1 cellular context compared by ENCODE assay signal in the genomic region with DNA sequence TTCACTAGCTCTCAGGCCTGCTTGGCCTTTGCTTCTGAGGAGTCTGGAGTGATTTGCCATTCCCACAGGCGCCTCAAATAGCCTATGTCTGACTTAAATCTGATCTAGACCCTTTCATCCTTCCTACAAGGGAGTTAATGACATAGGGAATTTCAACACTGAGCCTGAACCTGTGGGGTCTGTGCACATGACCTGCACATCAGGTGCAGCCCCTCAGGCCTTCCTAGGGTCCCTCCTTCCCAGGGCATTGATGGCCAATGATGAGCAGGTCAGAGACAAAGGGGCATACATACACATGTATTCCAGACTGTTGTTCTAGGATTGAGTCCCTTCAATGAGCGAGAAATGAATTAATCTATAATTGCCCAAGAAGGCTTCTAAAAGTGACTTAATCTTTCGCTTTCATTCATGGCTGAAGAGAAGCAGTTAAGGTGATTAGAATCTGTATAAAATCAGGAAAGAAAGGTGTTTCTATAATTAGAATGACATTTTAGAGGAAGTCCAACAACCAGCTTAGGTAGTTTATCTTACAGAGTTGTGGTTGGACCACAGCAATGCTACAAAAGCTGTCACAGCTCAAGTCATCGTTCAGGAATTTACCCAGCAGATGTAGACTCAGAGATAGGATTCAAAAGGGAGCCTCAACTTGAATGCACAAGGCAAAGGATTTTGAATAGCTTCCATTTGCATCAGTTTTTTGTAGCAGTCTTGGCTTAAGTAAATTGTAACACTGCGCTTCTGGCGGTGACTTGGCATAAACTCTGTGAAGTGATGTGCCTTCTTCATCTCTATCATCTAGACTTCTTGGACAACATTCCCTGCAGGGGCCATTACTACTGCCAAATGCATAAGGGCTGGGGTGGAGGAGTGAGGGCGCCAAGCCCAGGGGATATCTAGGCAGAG.
TF ChIP-seq lines count a peak whose summit lies in the region.

No MANE protein-coding gene starts in this region.

TF ChIP-seq in K562, 482 proteins besides CTCF, POLR2A, EP300 and RAD21 (continued from another document and continues in another):
- TF ChIP-seq, protein P1, sequence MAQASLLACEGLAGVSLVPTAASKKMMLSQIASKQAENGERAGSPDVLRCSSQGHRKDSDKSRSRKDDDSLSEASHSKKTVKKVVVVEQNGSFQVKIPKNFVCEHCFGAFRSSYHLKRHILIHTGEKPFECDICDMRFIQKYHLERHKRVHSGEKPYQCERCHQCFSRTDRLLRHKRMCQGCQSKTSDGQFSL (CRISPR knock-in tag; IDR thresholded peaks at IDR 0.05) = no peak
- TF ChIP-seq, protein P1 (tag; IDR thresholded peaks at IDR 0.05) = no peak
- TF ChIP-seq ZNF263 (CRISPR knock-in tag; IDR thresholded peaks at IDR 0.05; ENCODE audit: borderline replicate concordance) (no peak), TCF7 (IDR thresholded peaks at IDR 0.05; ENCODE audit: borderline replicate concordance) (peak; percentile 52; the same call in 1 of the 2 replicates), ZFP30 (CRISPR knock-in tag; IDR thresholded peaks at IDR 0.05; ENCODE audit: borderline replicate concordance) (no peak), KAT7 (CRISPR knock-in tag; IDR thresholded peaks at IDR 0.05; ENCODE audit: borderline replicate concordance) (no peak), ZBED1 (IDR thresholded peaks at IDR 0.05) (peak; percentile 83; the same call in 1 of the 2 replicates), ZNF830 (CRISPR knock-in tag; IDR thresholded peaks at IDR 0.05) (0 out of 2 replicates have a peak, but pooled peaks have one; percentile 66), BMI1 (IDR thresholded peaks at IDR 0.05; ENCODE audit: low read length) (no peak), MAFF (IDR thresholded peaks at IDR 0.05; ENCODE audit: low read length) (peak; percentile 67; the same call in 1 of the 2 replicates), MEF2D (tag; conservative IDR thresholded peaks at IDR 0.05; ENCODE audit: low read depth) (peak; percentile 98), EP400 (IDR thresholded peaks at IDR 0.05) (peak; percentile 30), HDAC3 (IDR thresholded peaks at IDR 0.05; ENCODE audit: borderline replicate concordance, partially characterized antibody) (peak; percentile 86), GTF2E2 (tag; IDR thresholded peaks at IDR 0.05) (peak; percentile 30; the same call in 1 of the 2 replicates), DPF2 (IDR thresholded peaks at IDR 0.05) (peak; percentile 91), LCOR (CRISPR knock-in tag; IDR thresholded peaks at IDR 0.05) (peak; percentile 59; the same call in 1 of the 2 replicates), ZNF316 (IDR thresholded peaks at IDR 0.05) (peak; percentile 28; the same call in 1 of the 2 replicates)
- TF ChIP-seq, protein P2, sequence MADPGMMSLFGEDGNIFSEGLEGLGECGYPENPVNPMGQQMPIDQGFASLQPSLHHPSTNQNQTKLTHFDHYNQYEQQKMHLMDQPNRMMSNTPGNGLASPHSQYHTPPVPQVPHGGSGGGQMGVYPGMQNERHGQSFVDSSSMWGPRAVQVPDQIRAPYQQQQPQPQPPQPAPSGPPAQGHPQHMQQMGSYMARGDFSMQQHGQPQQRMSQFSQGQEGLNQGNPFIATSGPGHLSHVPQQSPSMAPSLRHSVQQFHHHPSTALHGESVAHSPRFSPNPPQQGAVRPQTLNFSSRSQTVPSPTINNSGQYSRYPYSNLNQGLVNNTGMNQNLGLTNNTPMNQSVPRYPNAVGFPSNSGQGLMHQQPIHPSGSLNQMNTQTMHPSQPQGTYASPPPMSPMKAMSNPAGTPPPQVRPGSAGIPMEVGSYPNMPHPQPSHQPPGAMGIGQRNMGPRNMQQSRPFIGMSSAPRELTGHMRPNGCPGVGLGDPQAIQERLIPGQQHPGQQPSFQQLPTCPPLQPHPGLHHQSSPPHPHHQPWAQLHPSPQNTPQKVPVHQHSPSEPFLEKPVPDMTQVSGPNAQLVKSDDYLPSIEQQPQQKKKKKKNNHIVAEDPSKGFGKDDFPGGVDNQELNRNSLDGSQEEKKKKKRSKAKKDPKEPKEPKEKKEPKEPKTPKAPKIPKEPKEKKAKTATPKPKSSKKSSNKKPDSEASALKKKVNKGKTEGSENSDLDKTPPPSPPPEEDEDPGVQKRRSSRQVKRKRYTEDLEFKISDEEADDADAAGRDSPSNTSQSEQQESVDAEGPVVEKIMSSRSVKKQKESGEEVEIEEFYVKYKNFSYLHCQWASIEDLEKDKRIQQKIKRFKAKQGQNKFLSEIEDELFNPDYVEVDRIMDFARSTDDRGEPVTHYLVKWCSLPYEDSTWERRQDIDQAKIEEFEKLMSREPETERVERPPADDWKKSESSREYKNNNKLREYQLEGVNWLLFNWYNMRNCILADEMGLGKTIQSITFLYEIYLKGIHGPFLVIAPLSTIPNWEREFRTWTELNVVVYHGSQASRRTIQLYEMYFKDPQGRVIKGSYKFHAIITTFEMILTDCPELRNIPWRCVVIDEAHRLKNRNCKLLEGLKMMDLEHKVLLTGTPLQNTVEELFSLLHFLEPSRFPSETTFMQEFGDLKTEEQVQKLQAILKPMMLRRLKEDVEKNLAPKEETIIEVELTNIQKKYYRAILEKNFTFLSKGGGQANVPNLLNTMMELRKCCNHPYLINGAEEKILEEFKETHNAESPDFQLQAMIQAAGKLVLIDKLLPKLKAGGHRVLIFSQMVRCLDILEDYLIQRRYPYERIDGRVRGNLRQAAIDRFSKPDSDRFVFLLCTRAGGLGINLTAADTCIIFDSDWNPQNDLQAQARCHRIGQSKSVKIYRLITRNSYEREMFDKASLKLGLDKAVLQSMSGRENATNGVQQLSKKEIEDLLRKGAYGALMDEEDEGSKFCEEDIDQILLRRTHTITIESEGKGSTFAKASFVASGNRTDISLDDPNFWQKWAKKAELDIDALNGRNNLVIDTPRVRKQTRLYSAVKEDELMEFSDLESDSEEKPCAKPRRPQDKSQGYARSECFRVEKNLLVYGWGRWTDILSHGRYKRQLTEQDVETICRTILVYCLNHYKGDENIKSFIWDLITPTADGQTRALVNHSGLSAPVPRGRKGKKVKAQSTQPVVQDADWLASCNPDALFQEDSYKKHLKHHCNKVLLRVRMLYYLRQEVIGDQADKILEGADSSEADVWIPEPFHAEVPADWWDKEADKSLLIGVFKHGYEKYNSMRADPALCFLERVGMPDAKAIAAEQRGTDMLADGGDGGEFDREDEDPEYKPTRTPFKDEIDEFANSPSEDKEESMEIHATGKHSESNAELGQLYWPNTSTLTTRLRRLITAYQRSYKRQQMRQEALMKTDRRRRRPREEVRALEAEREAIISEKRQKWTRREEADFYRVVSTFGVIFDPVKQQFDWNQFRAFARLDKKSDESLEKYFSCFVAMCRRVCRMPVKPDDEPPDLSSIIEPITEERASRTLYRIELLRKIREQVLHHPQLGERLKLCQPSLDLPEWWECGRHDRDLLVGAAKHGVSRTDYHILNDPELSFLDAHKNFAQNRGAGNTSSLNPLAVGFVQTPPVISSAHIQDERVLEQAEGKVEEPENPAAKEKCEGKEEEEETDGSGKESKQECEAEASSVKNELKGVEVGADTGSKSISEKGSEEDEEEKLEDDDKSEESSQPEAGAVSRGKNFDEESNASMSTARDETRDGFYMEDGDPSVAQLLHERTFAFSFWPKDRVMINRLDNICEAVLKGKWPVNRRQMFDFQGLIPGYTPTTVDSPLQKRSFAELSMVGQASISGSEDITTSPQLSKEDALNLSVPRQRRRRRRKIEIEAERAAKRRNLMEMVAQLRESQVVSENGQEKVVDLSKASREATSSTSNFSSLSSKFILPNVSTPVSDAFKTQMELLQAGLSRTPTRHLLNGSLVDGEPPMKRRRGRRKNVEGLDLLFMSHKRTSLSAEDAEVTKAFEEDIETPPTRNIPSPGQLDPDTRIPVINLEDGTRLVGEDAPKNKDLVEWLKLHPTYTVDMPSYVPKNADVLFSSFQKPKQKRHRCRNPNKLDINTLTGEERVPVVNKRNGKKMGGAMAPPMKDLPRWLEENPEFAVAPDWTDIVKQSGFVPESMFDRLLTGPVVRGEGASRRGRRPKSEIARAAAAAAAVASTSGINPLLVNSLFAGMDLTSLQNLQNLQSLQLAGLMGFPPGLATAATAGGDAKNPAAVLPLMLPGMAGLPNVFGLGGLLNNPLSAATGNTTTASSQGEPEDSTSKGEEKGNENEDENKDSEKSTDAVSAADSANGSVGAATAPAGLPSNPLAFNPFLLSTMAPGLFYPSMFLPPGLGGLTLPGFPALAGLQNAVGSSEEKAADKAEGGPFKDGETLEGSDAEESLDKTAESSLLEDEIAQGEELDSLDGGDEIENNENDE (IDR thresholded peaks at IDR 0.05; ENCODE audit: low read depth, low read length) = peak; percentile 36
- TF ChIP-seq, protein P3, sequence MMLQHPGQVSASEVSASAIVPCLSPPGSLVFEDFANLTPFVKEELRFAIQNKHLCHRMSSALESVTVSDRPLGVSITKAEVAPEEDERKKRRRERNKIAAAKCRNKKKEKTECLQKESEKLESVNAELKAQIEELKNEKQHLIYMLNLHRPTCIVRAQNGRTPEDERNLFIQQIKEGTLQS (IDR thresholded peaks at IDR 0.05) = peak; percentile 92
- TF ChIP-seq, protein P3 (CRISPR knock-in tag; conservative IDR thresholded peaks at IDR 0.05) = peak; percentile 72; the same call in 1 of the 2 replicates
- TF ChIP-seq, protein P4, sequence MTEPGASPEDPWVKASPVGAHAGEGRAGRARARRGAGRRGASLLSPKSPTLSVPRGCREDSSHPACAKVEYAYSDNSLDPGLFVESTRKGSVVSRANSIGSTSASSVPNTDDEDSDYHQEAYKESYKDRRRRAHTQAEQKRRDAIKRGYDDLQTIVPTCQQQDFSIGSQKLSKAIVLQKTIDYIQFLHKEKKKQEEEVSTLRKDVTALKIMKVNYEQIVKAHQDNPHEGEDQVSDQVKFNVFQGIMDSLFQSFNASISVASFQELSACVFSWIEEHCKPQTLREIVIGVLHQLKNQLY (CRISPR knock-in tag; conservative IDR thresholded peaks at IDR 0.05) = no peak
- TF ChIP-seq, protein P5, sequence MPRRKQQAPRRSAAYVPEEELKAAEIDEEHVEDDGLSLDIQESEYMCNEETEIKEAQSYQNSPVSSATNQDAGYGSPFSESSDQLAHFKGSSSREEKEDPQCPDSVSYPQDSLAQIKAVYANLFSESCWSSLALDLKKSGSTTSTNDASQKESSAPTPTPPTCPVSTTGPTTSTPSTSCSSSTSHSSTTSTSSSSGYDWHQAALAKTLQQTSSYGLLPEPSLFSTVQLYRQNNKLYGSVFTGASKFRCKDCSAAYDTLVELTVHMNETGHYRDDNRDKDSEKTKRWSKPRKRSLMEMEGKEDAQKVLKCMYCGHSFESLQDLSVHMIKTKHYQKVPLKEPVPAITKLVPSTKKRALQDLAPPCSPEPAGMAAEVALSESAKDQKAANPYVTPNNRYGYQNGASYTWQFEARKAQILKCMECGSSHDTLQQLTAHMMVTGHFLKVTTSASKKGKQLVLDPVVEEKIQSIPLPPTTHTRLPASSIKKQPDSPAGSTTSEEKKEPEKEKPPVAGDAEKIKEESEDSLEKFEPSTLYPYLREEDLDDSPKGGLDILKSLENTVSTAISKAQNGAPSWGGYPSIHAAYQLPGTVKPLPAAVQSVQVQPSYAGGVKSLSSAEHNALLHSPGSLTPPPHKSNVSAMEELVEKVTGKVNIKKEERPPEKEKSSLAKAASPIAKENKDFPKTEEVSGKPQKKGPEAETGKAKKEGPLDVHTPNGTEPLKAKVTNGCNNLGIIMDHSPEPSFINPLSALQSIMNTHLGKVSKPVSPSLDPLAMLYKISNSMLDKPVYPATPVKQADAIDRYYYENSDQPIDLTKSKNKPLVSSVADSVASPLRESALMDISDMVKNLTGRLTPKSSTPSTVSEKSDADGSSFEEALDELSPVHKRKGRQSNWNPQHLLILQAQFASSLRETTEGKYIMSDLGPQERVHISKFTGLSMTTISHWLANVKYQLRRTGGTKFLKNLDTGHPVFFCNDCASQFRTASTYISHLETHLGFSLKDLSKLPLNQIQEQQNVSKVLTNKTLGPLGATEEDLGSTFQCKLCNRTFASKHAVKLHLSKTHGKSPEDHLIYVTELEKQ (CRISPR knock-in tag; IDR thresholded peaks at IDR 0.05) = no peak
- TF ChIP-seq, protein P6, sequence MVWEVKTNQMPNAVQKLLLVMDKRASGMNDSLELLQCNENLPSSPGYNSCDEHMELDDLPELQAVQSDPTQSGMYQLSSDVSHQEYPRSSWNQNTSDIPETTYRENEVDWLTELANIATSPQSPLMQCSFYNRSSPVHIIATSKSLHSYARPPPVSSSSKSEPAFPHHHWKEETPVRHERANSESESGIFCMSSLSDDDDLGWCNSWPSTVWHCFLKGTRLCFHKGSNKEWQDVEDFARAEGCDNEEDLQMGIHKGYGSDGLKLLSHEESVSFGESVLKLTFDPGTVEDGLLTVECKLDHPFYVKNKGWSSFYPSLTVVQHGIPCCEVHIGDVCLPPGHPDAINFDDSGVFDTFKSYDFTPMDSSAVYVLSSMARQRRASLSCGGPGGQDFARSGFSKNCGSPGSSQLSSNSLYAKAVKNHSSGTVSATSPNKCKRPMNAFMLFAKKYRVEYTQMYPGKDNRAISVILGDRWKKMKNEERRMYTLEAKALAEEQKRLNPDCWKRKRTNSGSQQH (CRISPR knock-in tag; IDR thresholded peaks at IDR 0.05) = no peak
- TF ChIP-seq, protein P7, sequence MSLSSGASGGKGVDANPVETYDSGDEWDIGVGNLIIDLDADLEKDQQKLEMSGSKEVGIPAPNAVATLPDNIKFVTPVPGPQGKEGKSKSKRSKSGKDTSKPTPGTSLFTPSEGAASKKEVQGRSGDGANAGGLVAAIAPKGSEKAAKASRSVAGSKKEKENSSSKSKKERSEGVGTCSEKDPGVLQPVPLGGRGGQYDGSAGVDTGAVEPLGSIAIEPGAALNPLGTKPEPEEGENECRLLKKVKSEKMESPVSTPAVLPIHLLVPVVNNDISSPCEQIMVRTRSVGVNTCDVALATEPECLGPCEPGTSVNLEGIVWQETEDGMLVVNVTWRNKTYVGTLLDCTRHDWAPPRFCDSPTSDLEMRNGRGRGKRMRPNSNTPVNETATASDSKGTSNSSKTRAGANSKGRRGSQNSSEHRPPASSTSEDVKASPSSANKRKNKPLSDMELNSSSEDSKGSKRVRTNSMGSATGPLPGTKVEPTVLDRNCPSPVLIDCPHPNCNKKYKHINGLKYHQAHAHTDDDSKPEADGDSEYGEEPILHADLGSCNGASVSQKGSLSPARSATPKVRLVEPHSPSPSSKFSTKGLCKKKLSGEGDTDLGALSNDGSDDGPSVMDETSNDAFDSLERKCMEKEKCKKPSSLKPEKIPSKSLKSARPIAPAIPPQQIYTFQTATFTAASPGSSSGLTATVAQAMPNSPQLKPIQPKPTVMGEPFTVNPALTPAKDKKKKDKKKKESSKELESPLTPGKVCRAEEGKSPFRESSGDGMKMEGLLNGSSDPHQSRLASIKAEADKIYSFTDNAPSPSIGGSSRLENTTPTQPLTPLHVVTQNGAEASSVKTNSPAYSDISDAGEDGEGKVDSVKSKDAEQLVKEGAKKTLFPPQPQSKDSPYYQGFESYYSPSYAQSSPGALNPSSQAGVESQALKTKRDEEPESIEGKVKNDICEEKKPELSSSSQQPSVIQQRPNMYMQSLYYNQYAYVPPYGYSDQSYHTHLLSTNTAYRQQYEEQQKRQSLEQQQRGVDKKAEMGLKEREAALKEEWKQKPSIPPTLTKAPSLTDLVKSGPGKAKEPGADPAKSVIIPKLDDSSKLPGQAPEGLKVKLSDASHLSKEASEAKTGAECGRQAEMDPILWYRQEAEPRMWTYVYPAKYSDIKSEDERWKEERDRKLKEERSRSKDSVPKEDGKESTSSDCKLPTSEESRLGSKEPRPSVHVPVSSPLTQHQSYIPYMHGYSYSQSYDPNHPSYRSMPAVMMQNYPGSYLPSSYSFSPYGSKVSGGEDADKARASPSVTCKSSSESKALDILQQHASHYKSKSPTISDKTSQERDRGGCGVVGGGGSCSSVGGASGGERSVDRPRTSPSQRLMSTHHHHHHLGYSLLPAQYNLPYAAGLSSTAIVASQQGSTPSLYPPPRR (CRISPR knock-in tag; IDR thresholded peaks at IDR 0.05; ENCODE audit: borderline replicate concordance) = no peak; the same call in 1 of the 2 replicates
